In the genomic region with DNA sequence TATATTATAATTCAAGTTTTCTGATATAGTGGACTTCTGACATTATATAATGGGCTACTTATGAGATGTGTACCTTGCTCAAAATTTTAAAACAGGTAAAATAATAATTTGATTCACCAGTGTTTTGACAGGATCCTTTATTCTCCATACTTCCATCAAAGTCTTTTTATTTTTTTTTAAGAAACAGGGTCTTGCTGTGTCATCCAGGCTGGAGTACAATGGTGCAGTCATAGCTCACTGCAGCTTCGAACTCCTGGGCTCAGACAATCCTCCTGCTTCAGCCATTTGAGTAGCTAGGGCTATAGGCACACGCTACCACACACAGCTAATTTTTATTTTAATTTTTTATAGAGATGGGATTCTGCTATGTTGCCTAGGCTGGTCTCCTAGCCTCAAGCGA, we compare ENCODE assay signal across 2 cellular contexts.
TF ChIP-seq lines count a peak whose summit lies in the region.

No MANE protein-coding gene starts in this region.

TF ChIP-seq in GM23338, 12 proteins besides CTCF, POLR2A, EP300 and RAD21 (continues in another document):
- TF ChIP-seq, protein P1, sequence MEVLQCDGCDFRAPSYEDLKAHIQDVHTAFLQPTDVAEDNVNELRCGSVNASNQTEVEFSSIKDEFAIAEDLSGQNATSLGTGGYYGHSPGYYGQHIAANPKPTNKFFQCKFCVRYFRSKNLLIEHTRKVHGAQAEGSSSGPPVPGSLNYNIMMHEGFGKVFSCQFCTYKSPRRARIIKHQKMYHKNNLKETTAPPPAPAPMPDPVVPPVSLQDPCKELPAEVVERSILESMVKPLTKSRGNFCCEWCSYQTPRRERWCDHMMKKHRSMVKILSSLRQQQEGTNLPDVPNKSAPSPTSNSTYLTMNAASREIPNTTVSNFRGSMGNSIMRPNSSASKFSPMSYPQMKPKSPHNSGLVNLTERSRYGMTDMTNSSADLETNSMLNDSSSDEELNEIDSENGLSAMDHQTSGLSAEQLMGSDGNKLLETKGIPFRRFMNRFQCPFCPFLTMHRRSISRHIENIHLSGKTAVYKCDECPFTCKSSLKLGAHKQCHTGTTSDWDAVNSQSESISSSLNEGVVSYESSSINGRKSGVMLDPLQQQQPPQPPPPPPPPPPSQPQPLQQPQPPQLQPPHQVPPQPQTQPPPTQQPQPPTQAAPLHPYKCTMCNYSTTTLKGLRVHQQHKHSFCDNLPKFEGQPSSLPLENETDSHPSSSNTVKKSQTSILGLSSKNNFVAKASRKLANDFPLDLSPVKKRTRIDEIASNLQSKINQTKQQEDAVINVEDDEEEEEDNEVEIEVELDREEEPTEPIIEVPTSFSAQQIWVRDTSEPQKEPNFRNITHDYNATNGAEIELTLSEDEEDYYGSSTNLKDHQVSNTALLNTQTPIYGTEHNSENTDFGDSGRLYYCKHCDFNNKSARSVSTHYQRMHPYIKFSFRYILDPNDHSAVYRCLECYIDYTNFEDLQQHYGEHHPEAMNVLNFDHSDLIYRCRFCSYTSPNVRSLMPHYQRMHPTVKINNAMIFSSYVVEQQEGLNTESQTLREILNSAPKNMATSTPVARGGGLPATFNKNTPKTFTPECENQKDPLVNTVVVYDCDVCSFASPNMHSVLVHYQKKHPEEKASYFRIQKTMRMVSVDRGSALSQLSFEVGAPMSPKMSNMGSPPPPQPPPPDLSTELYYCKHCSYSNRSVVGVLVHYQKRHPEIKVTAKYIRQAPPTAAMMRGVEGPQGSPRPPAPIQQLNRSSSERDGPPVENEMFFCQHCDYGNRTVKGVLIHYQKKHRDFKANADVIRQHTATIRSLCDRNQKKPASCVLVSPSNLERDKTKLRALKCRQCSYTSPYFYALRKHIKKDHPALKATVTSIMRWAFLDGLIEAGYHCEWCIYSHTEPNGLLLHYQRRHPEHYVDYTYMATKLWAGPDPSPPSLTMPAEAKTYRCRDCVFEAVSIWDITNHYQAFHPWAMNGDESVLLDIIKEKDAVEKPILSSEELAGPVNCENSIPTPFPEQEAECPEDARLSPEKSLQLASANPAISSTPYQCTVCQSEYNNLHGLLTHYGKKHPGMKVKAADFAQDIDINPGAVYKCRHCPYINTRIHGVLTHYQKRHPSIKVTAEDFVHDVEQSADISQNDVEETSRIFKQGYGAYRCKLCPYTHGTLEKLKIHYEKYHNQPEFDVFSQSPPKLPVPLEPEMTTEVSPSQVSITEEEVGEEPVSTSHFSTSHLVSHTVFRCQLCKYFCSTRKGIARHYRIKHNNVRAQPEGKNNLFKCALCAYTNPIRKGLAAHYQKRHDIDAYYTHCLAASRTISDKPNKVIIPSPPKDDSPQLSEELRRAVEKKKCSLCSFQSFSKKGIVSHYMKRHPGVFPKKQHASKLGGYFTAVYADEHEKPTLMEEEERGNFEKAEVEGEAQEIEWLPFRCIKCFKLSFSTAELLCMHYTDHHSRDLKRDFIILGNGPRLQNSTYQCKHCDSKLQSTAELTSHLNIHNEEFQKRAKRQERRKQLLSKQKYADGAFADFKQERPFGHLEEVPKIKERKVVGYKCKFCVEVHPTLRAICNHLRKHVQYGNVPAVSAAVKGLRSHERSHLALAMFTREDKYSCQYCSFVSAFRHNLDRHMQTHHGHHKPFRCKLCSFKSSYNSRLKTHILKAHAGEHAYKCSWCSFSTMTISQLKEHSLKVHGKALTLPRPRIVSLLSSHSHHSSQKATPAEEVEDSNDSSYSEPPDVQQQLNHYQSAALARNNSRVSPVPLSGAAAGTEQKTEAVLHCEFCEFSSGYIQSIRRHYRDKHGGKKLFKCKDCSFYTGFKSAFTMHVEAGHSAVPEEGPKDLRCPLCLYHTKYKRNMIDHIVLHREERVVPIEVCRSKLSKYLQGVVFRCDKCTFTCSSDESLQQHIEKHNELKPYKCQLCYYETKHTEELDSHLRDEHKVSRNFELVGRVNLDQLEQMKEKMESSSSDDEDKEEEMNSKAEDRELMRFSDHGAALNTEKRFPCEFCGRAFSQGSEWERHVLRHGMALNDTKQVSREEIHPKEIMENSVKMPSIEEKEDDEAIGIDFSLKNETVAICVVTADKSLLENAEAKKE (CRISPR knock-in tag; IDR thresholded peaks at IDR 0.05), result no peak
- TF ChIP-seq JUNB (IDR thresholded peaks at IDR 0.05; ENCODE audit: unreplicated experiment) (no peak), CREB1 (CRISPR knock-in tag; IDR thresholded peaks at IDR 0.05; ENCODE audit: low read depth) (no peak), EZH2phosphoT487 (IDR thresholded peaks at IDR 0.05; ENCODE audit: unreplicated experiment) (no peak), ZNF114 (CRISPR knock-in tag; IDR thresholded peaks at IDR 0.05) (no peak), STAT1 (IDR thresholded peaks at IDR 0.05; ENCODE audit: unreplicated experiment) (no peak), NANOG (IDR thresholded peaks at IDR 0.05; ENCODE audit: borderline replicate concordance) (no peak), POLR2AphosphoS5 (IDR thresholded peaks at IDR 0.05; ENCODE audit: low read depth) (no peak), ZNF331 (CRISPR knock-in tag; IDR thresholded peaks at IDR 0.05; ENCODE audit: low read depth) (no peak), EZH2 (IDR thresholded peaks at IDR 0.05; ENCODE audit: low read depth, unreplicated experiment) (no peak)
- TF ChIP-seq, protein P2, sequence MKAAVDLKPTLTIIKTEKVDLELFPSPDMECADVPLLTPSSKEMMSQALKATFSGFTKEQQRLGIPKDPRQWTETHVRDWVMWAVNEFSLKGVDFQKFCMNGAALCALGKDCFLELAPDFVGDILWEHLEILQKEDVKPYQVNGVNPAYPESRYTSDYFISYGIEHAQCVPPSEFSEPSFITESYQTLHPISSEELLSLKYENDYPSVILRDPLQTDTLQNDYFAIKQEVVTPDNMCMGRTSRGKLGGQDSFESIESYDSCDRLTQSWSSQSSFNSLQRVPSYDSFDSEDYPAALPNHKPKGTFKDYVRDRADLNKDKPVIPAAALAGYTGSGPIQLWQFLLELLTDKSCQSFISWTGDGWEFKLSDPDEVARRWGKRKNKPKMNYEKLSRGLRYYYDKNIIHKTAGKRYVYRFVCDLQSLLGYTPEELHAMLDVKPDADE (IDR thresholded peaks at IDR 0.05), result no peak

TF ChIP-seq in H1, 55 proteins besides CTCF, POLR2A, EP300 and RAD21 (continued from another document):
- no peak for TF ChIP-seq BACH1 (IDR thresholded peaks at IDR 0.05; ENCODE audit: low read length)
- no peak for TF ChIP-seq ZNF274 (IDR thresholded peaks at IDR 0.05; ENCODE audit: borderline replicate concordance, extremely low read depth, low read length)
- no peak for TF ChIP-seq MAFK (IDR thresholded peaks at IDR 0.05; ENCODE audit: low read depth, low read length)
- no peak for TF ChIP-seq SAP30 (IDR thresholded peaks at IDR 0.05; ENCODE audit: insufficient read depth, insufficient replicate concordance, low read length)
- TF ChIP-seq ASH2L (IDR thresholded peaks at IDR 0.05; ENCODE audit: low read length), result no peak
- no peak for TF ChIP-seq POLR2AphosphoS5 (IDR thresholded peaks at IDR 0.05; ENCODE audit: low read depth, low read length)
- TF ChIP-seq GABPA (IDR thresholded peaks at IDR 0.05; ENCODE audit: borderline replicate concordance, insufficient read depth, low read length), result no peak
- TF ChIP-seq, protein P3, sequence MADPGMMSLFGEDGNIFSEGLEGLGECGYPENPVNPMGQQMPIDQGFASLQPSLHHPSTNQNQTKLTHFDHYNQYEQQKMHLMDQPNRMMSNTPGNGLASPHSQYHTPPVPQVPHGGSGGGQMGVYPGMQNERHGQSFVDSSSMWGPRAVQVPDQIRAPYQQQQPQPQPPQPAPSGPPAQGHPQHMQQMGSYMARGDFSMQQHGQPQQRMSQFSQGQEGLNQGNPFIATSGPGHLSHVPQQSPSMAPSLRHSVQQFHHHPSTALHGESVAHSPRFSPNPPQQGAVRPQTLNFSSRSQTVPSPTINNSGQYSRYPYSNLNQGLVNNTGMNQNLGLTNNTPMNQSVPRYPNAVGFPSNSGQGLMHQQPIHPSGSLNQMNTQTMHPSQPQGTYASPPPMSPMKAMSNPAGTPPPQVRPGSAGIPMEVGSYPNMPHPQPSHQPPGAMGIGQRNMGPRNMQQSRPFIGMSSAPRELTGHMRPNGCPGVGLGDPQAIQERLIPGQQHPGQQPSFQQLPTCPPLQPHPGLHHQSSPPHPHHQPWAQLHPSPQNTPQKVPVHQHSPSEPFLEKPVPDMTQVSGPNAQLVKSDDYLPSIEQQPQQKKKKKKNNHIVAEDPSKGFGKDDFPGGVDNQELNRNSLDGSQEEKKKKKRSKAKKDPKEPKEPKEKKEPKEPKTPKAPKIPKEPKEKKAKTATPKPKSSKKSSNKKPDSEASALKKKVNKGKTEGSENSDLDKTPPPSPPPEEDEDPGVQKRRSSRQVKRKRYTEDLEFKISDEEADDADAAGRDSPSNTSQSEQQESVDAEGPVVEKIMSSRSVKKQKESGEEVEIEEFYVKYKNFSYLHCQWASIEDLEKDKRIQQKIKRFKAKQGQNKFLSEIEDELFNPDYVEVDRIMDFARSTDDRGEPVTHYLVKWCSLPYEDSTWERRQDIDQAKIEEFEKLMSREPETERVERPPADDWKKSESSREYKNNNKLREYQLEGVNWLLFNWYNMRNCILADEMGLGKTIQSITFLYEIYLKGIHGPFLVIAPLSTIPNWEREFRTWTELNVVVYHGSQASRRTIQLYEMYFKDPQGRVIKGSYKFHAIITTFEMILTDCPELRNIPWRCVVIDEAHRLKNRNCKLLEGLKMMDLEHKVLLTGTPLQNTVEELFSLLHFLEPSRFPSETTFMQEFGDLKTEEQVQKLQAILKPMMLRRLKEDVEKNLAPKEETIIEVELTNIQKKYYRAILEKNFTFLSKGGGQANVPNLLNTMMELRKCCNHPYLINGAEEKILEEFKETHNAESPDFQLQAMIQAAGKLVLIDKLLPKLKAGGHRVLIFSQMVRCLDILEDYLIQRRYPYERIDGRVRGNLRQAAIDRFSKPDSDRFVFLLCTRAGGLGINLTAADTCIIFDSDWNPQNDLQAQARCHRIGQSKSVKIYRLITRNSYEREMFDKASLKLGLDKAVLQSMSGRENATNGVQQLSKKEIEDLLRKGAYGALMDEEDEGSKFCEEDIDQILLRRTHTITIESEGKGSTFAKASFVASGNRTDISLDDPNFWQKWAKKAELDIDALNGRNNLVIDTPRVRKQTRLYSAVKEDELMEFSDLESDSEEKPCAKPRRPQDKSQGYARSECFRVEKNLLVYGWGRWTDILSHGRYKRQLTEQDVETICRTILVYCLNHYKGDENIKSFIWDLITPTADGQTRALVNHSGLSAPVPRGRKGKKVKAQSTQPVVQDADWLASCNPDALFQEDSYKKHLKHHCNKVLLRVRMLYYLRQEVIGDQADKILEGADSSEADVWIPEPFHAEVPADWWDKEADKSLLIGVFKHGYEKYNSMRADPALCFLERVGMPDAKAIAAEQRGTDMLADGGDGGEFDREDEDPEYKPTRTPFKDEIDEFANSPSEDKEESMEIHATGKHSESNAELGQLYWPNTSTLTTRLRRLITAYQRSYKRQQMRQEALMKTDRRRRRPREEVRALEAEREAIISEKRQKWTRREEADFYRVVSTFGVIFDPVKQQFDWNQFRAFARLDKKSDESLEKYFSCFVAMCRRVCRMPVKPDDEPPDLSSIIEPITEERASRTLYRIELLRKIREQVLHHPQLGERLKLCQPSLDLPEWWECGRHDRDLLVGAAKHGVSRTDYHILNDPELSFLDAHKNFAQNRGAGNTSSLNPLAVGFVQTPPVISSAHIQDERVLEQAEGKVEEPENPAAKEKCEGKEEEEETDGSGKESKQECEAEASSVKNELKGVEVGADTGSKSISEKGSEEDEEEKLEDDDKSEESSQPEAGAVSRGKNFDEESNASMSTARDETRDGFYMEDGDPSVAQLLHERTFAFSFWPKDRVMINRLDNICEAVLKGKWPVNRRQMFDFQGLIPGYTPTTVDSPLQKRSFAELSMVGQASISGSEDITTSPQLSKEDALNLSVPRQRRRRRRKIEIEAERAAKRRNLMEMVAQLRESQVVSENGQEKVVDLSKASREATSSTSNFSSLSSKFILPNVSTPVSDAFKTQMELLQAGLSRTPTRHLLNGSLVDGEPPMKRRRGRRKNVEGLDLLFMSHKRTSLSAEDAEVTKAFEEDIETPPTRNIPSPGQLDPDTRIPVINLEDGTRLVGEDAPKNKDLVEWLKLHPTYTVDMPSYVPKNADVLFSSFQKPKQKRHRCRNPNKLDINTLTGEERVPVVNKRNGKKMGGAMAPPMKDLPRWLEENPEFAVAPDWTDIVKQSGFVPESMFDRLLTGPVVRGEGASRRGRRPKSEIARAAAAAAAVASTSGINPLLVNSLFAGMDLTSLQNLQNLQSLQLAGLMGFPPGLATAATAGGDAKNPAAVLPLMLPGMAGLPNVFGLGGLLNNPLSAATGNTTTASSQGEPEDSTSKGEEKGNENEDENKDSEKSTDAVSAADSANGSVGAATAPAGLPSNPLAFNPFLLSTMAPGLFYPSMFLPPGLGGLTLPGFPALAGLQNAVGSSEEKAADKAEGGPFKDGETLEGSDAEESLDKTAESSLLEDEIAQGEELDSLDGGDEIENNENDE (IDR thresholded peaks at IDR 0.05; ENCODE audit: insufficient replicate concordance, low read length), result no peak
- no peak for TF ChIP-seq HDAC6 (IDR thresholded peaks at IDR 0.05; ENCODE audit: low read depth, low read length)
- no peak for TF ChIP-seq RBBP5 (IDR thresholded peaks at IDR 0.05; ENCODE audit: borderline replicate concordance, low read depth, low read length)
